18 cellular contexts compared by ENCODE assay signal in genomic region chr1:221972262-221973235, GRCh38.
"Had no signal": no experiment of that assay in that cellular context is flagged by ENCODE, and none has a peak within 500 bp of the region (broad histone marks: within the 10 kb centered on the region; RNA-seq: fewer than 3 reads in every experiment).

No MANE protein-coding gene starts in this region.

- H3K4me3 ChIP-seq: body of pancreas, tibial nerve, vagina had no signal

- H3K36me3 Mint-ChIP-seq: activated CD4-positive, alpha-beta memory T cell treated with anti-CD3 and anti-CD28 coated beads for 36 hours; activated CD8-positive, alpha-beta memory T cell treated with anti-CD3 and anti-CD28 coated beads, Interleukin-2, amount 10 ng/mL, durations not matched to agents 7 days and 5 days; activated naive CD8-positive, alpha-beta T cell treated with anti-CD3 and anti-CD28 coated beads, Interleukin-2, amount 10 ng/mL, durations not matched to agents 7 days and 5 days had no signal

- DNase-seq: activated B cell treated with CpG ODN at 0.5 μM for 24 hours; activated CD4-positive, alpha-beta memory T cell treated with anti-CD3 and anti-CD28 coated beads for 36 hours; activated CD4-positive, alpha-beta T cell treated with anti-CD3 and anti-CD28 coated beads for 4 hours; activated CD8-positive, alpha-beta memory T cell treated with anti-CD3 and anti-CD28 coated beads, Interleukin-2, amount 10 ng/mL, durations not matched to agents 7 days and 5 days; activated naive CD8-positive, alpha-beta T cell treated with anti-CD3 and anti-CD28 coated beads, Interleukin-2, amount 10 ng/mL, durations not matched to agents 7 days and 5 days; amygdala; body of pancreas; caudate nucleus; effector memory CD8-positive, alpha-beta T cell; glutamatergic neuron; hippocampal formation; kidney; occipital lobe; stimulated activated CD4-positive, alpha-beta T cell treated with anti-CD3 and anti-CD28 coated beads, Interleukin-2, amount 100 ng/mL, for 24 hours; stimulated activated naive CD8-positive, alpha-beta T cell treated with anti-CD3 and anti-CD28 coated beads, Interleukin-15, Interleukin-2, amounts not matched to agents 100 U/mL and 50 U/mL, for 24 hours had no signal

- H3K4me3 Mint-ChIP-seq: activated B cell treated with CpG ODN at 0.5 μM for 24 hours; activated CD4-positive, alpha-beta memory T cell treated with anti-CD3 and anti-CD28 coated beads for 36 hours; activated CD8-positive, alpha-beta memory T cell treated with anti-CD3 and anti-CD28 coated beads, Interleukin-2, amount 10 ng/mL, durations not matched to agents 7 days and 5 days; activated naive CD8-positive, alpha-beta T cell treated with anti-CD3 and anti-CD28 coated beads, Interleukin-2, amount 10 ng/mL, durations not matched to agents 7 days and 5 days; effector memory CD8-positive, alpha-beta T cell had no signal

- H3K9me3 ChIP-seq: body of pancreas, tibial nerve, vagina had no signal

- H3K4me1 ChIP-seq: body of pancreas, tibial nerve, vagina had no signal

- H3K27me3 ChIP-seq: body of pancreas, tibial nerve, vagina had no signal

- H3K27me3 Mint-ChIP-seq: activated B cell treated with CpG ODN at 0.5 μM for 24 hours; activated CD4-positive, alpha-beta memory T cell treated with anti-CD3 and anti-CD28 coated beads for 36 hours; activated CD8-positive, alpha-beta memory T cell treated with anti-CD3 and anti-CD28 coated beads, Interleukin-2, amount 10 ng/mL, durations not matched to agents 7 days and 5 days; activated naive CD8-positive, alpha-beta T cell treated with anti-CD3 and anti-CD28 coated beads, Interleukin-2, amount 10 ng/mL, durations not matched to agents 7 days and 5 days; effector memory CD8-positive, alpha-beta T cell had no signal

- H3K27ac ChIP-seq: body of pancreas, tibial nerve, vagina had no signal

- H3K27ac Mint-ChIP-seq: activated B cell treated with CpG ODN at 0.5 μM for 24 hours; activated CD4-positive, alpha-beta memory T cell treated with anti-CD3 and anti-CD28 coated beads for 36 hours; activated CD8-positive, alpha-beta memory T cell treated with anti-CD3 and anti-CD28 coated beads, Interleukin-2, amount 10 ng/mL, durations not matched to agents 7 days and 5 days; activated naive CD8-positive, alpha-beta T cell treated with anti-CD3 and anti-CD28 coated beads, Interleukin-2, amount 10 ng/mL, durations not matched to agents 7 days and 5 days; effector memory CD8-positive, alpha-beta T cell; progenitor cell of endocrine pancreas had no signal

- H3K4me1 Mint-ChIP-seq: activated B cell treated with CpG ODN at 0.5 μM for 24 hours; activated CD8-positive, alpha-beta memory T cell treated with anti-CD3 and anti-CD28 coated beads, Interleukin-2, amount 10 ng/mL, durations not matched to agents 7 days and 5 days; activated naive CD8-positive, alpha-beta T cell treated with anti-CD3 and anti-CD28 coated beads, Interleukin-2, amount 10 ng/mL, durations not matched to agents 7 days and 5 days had no signal

- H3K36me3 ChIP-seq: tibial nerve, vagina had no signal

- H3K9me3 Mint-ChIP-seq: activated B cell treated with CpG ODN at 0.5 μM for 24 hours; activated CD4-positive, alpha-beta memory T cell treated with anti-CD3 and anti-CD28 coated beads for 36 hours; activated naive CD8-positive, alpha-beta T cell treated with anti-CD3 and anti-CD28 coated beads, Interleukin-2, amount 10 ng/mL, durations not matched to agents 7 days and 5 days; effector memory CD8-positive, alpha-beta T cell had no signal
